11 cellular contexts compared by ENCODE assay signal in the genomic region with DNA sequence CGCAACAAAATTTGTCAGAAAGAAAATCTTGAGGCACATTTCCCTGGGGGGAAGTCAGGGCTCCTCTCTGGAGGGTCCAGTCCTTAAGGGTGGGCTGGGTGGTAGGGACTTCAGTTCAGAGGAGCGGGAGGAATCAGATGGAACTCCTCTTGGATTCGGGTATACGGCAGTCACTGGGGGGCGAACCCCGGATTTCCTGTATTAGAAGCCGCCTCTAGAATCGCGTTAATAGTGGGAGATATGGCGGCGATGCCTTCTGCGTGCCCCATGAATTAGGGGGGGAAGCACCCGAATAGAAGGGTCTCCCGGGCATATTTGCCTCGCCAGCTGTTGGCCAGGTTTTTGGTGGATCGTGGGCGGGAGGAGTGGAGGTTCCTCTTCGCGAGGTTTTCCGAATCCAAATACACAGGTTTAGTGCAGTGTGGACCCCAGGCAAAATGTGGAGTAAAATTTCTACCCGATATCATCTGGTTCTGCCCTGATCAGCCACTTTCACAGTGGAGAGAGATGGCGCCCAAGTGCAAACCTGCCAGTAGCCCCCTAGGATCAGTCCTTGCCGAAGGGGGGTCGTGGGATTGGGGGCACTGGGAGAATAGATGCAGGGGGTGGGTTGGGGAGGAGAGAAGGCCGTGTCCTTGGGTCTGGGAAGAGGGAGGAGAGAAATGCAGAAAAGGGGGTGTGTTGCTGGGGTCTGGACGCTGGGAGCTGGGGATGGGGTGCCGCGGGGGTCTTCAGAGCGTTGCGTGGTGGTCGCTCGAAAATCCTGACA. TPM values are rescaled to one million over a fixed set of nuclear protein-coding genes. Genes with fewer than 3 reads are reported as not detected.
A peak's percentile ranks its signal among the peaks of the same experiment; 100 is the strongest.
DNase-seq lines count a peak whose midpoint lies in the region; ATAC-seq and TF ChIP-seq lines count a peak whose summit lies in the region.
"Had no signal": no experiment of that assay in that cellular context is flagged by ENCODE, and none has a peak within 500 bp of the region (broad histone marks: within the 10 kb centered on the region; RNA-seq: fewer than 3 reads in every experiment).

No MANE protein-coding gene starts in this region.

- H3K9ac ChIP-seq in fibroblast of lung (ENCODE audit: insufficient read depth, low read length) = peak overlapping the region; percentile 69

- H3K27me3 ChIP-seq in SJCRH30 = no peaks in the 10 kb centered on the region
- H3K27me3 ChIP-seq in fibroblast of lung (ENCODE audit: control insufficient read depth, insufficient read depth, low read length) = no peaks in the 10 kb centered on the region
- peaks cover 0 to 62% (median 39%) of the 10 kb centered on the region in 3 donors for H3K27me3 ChIP-seq in sigmoid colon

- TF ChIP-seq CTCF in AG10803 (conservative IDR thresholded peaks at IDR 0.05; ENCODE audit: low read length) = no peak
- TF ChIP-seq CTCF in fibroblast of lung (conservative IDR thresholded peaks at IDR 0.05 in 1 of 2, IDR thresholded peaks at IDR 0.05 in 1 of 2; ENCODE audit: low read depth in 1 of 2, low read length in 2 of 2) = no peak
- TF ChIP-seq CTCF in sigmoid colon (IDR thresholded peaks at IDR 0.05) = no peak

- intact Hi-C loops in sigmoid colon (cut with DNase I) = no loop called here

- H3K4me1 ChIP-seq in SJCRH30 (peaks cover 24% of the 10 kb centered on the region), fibroblast of lung (ENCODE audit: control insufficient read depth, extremely low read depth, insufficient read depth, low read length) (no peaks in the 10 kb centered on the region), sigmoid colon (peaks cover 0 to 8% (median 0%) of the 10 kb centered on the region in 4 donors)

- H3K79me2 ChIP-seq in fibroblast of lung (ENCODE audit: control insufficient read depth, insufficient read depth, low read length) = peaks cover 33% of the 10 kb centered on the region

- H3K4me3 ChIP-seq in AG10803 (ENCODE audit: low read length) (peak overlapping the region; percentile 82), SJCRH30 (peak overlapping the region; percentile 81), fibroblast of lung (replicated peaks in 1 of 4; ENCODE audit: control extremely low read depth in 1 of 4, insufficient read depth in 1 of 4, low read depth in 3 of 4, low read length in 4 of 4) (peak overlapping the region; percentile 38 to 90 (median 80)), sigmoid colon (peak overlapping the region; percentile 12 to 41 (median 33))
- H3K4me3 ChIP-seq: PC-9 had no signal

- no peak for ATAC-seq in HG03108 (IDR thresholded peaks at IDR 0.05; ENCODE audit: unreplicated experiment)
- no peak for ATAC-seq in GM18858 (IDR thresholded peaks at IDR 0.05; ENCODE audit: unreplicated experiment)

- H4K20me1 ChIP-seq in fibroblast of lung (ENCODE audit: control insufficient read depth, extremely low read depth, insufficient read depth, low read length) = peaks cover 3% of the 10 kb centered on the region

- H3K36me3 ChIP-seq in SJCRH30 = peaks cover 41% of the 10 kb centered on the region
- H3K36me3 ChIP-seq in fibroblast of lung (ENCODE audit: control insufficient read depth, insufficient read depth, low read length) = peaks cover 7% of the 10 kb centered on the region
- no peaks in the 10 kb centered on the region for H3K36me3 ChIP-seq in sigmoid colon

- no peak for TF ChIP-seq EP300 in sigmoid colon (IDR thresholded peaks at IDR 0.05)

- no peak overlapping the region for H2AFZ ChIP-seq in fibroblast of lung (ENCODE audit: low read length)
- H2AFZ ChIP-seq: PC-9 had no signal

- WGBS in sigmoid colon, 2 donors = 53 to 57% methylated on average over 32 of the region's 32 CpGs

- H3K27ac ChIP-seq in SJCRH30 (peak overlapping the region; percentile 95), fibroblast of lung (ENCODE audit: insufficient read depth, low read length) (peak overlapping the region; percentile 87), sigmoid colon (peak overlapping the region in 1 of 4 donors; percentile 47)
- H3K27ac ChIP-seq: PC-9 had no signal

- DNase-seq in AG10803 (ENCODE audit: low read depth) = peak; percentile 20
- peak in 1 of 2 experiments; percentile 38 for DNase-seq in SJCRH30
- DNase-seq in fibroblast of lung (ENCODE audit: low read depth in 2 of 2) = no peak
- DNase-seq in sigmoid colon = no peak
- no peak for DNase-seq in SIG-M5 treated with dmso at 0.1 percent for 504 hours (lab: John Stamatoyannopoulos, UW; ENCODE audit: unreplicated experiment)
- DNase-seq in HT-29 (ENCODE audit: low spot score) = no peak
- DNase-seq: activated B cell treated with CpG ODN at 0.5 μM for 24 hours, activated gamma-delta T cell, PC-9 had no signal

- H3K4me2 ChIP-seq in fibroblast of lung (ENCODE audit: extremely low read depth, insufficient read depth, low read length) = peak overlapping the region; percentile 15
- H3K4me2 ChIP-seq: PC-9 had no signal

- no peak for TF ChIP-seq POLR2A in sigmoid colon (IDR thresholded peaks at IDR 0.05)

- H3K9me3 ChIP-seq in SJCRH30 (replicated peaks) (no peaks in the 10 kb centered on the region), fibroblast of lung (ENCODE audit: control insufficient read depth, insufficient read depth, low read depth, low read length) (no peaks in the 10 kb centered on the region), sigmoid colon (peaks cover 0 to 6% (median 6%) of the 10 kb centered on the region in 4 donors)

RNA-seq across cellular contexts. Expression of a gene that starts 0.6 kb away (rescaled TPM):
- 241 and 419 TPM in 2 replicates for total RNA-seq in SJCRH30 (2014; rRNA removed; shearing (Covaris generic))
- total RNA-seq in fibroblast of lung (95.0 and 182 TPM in 2 replicates), sigmoid colon (100 to 1,000 TPM in 1 of 4 donors, 10 to 100 TPM in 3; 28.0 to 168 (median 36.6) TPM)
- polyA plus RNA-seq in fibroblast of lung (58.0 and 104 TPM in 2 replicates), sigmoid colon (10 to 100 TPM in 1 of 3 donors, 1 to 10 TPM in 2; 3.5 to 18.0 (median 7.8) TPM)
- polyA plus RNA-seq in fibroblast of lung (2012) = 43.2 and 71.5 TPM in 2 replicates
- polyA minus RNA-seq in fibroblast of lung (ENCODE audit: low replicate concordance) = 54.2 and 61.7 TPM in 2 replicates
- total RNA-seq in HT-29 (2014; rRNA removed; shearing (Covaris generic)) = not detected in 2 replicates
- total RNA-seq: activated B cell treated with CpG ODN at 0.5 μM for 24 hours, PC-9 had no signal

Comparison
In these comparisons a context has a peak if more than half of its experiments do, and no peak if none do; other contexts are left out.
1. RNA of a gene that starts 0.6 kb away (total RNA-seq): 241 to 419 TPM in SJCRH30, 95.0 to 182 TPM in fibroblast of lung and 28.0 to 168 TPM in sigmoid colon; not detected in HT-29; every median in the first group is over 10 times any median in the second.
2. Peak in every context shown above with its lines, with median percentiles within 50 percentile points of each other: H3K4me3 ChIP-seq.